8 cellular contexts compared by ENCODE assay signal in genomic region chr20:32820698-32821378, GRCh38. TPM values are rescaled to one million over a fixed set of nuclear protein-coding genes. Genes with fewer than 3 reads are reported as not detected.
DNase-seq lines count a peak whose midpoint lies in the region; ATAC-seq and TF ChIP-seq lines count a peak whose summit lies in the region.

No MANE protein-coding gene starts in this region.

- H3K27me3 ChIP-seq in prostate gland (replicated peaks; ENCODE audit: insufficient read depth) = no peaks in the 10 kb centered on the region

- peaks cover 10% of the 10 kb centered on the region for H3K4me1 ChIP-seq in prostate gland (replicated peaks)

- in situ Hi-C loops in SK-MEL-5 (cut with HindIII; ENCODE audit: low pct_unique_long_range_greater_than_20kb, low sequenced_read_pairs) = no loop called here

- peak overlapping the region; percentile 79 to 86 for H3K4me3 ChIP-seq in prostate gland

- TF ChIP-seq CTCF in prostate gland (IDR thresholded peaks at IDR 0.05) = no peak

- ATAC-seq in GM18499 (IDR thresholded peaks at IDR 0.05; ENCODE audit: insufficient read depth, unreplicated experiment) (peak; percentile 6), GM18909 (IDR thresholded peaks at IDR 0.05; ENCODE audit: poor library complexity, unreplicated experiment) (no peak)

- intact Hi-C loops in prostate gland (cut with DNase I) = no loop called here

- no peaks in the 10 kb centered on the region for H3K36me3 ChIP-seq in prostate gland

- no peak for TF ChIP-seq POLR2A in prostate gland (IDR thresholded peaks at IDR 0.05)

- H3K27ac ChIP-seq in prostate gland = peak overlapping the region; percentile 95 to 96

- H3K9me3 ChIP-seq in prostate gland = no peaks in the 10 kb centered on the region

- 76% methylated on average over 25 of the region's 25 CpGs for WGBS in prostate gland

- DNase-seq in SK-MEL-5 (ENCODE audit: low read depth, low spot score) = peak; percentile 11
- peak; percentile 19 for DNase-seq in fibroblast of gingiva (ENCODE audit: low read depth)
- DNase-seq in prostate gland (ENCODE audit: low spot score) = no peak
- DNase-seq in NCI-H1105 (lab: John Stamatoyannopoulos, UW) = no peak
- no peak for DNase-seq in NCI-H446 treated with DMSO at 0.1 percent for 48 hours (lab: John Stamatoyannopoulos, UW)
- DNase-seq in midbrain (lab: John Stamatoyannopoulos, UW) = no peak

RNA-seq across cellular contexts. Expression of gene MAPRE1, which starts 1.1 kb away (rescaled TPM):
- 110 and 118 TPM in 2 replicates for total RNA-seq in SK-MEL-5 (2014; rRNA removed; shearing (Covaris generic))
- polyA plus RNA-seq in SK-MEL-5 (2015; cell fraction: cytosol; rRNA removed) = 116 and 128 TPM in 2 replicates
- polyA plus RNA-seq in SK-MEL-5 (2015; cell fraction: nucleus; rRNA removed) = 41.9 and 43.0 TPM in 2 replicates
- total RNA-seq in prostate gland = 100 to 1,000 TPM in 1 of 2 donors, 10 to 100 TPM in 1; 65.4 to 136 TPM

RNA-seq across cellular contexts. Expression of gene EFCAB8, which starts 37.9 kb away (rescaled TPM):
- not detected in 2 replicates for total RNA-seq in SK-MEL-5 (2014; rRNA removed; shearing (Covaris generic))
- not detected in 2 replicates for polyA plus RNA-seq in SK-MEL-5 (2015; cell fraction: cytosol; rRNA removed)
- 0.48 and 2.0 TPM in 2 replicates for polyA plus RNA-seq in SK-MEL-5 (2015; cell fraction: nucleus; rRNA removed)
- total RNA-seq in prostate gland = 1 to 10 TPM in 1 of 2 donors, under 1 TPM in 1; 0.87 to 1.8 TPM

RNA-seq across cellular contexts. Expression of gene DNMT3B, which starts 58.7 kb away (rescaled TPM):
- 1.9 and 2.3 TPM in 2 replicates for total RNA-seq in SK-MEL-5 (2014; rRNA removed; shearing (Covaris generic))
- 2.3 and 3.6 TPM in 2 replicates for polyA plus RNA-seq in SK-MEL-5 (2015; cell fraction: cytosol; rRNA removed)
- 10.5 and 12.6 TPM in 2 replicates for polyA plus RNA-seq in SK-MEL-5 (2015; cell fraction: nucleus; rRNA removed)
- 10 to 100 TPM in 1 of 2 donors, under 1 TPM in 1; 0.41 to 11.5 TPM for total RNA-seq in prostate gland

Comparison
In these comparisons a context has a peak if more than half of its experiments do, and no peak if none do; other contexts are left out.
1. DNase-seq: peak in SK-MEL-5 (single experiment) and fibroblast of gingiva (single experiment); none in prostate gland (single experiment), NCI-H1105 (single experiment), NCI-H446 treated with DMSO at 0.1 percent for 48 hours (single experiment) and midbrain (single experiment).